Comparison of ENCODE assay signal across 8 cellular contexts in the genomic region with DNA sequence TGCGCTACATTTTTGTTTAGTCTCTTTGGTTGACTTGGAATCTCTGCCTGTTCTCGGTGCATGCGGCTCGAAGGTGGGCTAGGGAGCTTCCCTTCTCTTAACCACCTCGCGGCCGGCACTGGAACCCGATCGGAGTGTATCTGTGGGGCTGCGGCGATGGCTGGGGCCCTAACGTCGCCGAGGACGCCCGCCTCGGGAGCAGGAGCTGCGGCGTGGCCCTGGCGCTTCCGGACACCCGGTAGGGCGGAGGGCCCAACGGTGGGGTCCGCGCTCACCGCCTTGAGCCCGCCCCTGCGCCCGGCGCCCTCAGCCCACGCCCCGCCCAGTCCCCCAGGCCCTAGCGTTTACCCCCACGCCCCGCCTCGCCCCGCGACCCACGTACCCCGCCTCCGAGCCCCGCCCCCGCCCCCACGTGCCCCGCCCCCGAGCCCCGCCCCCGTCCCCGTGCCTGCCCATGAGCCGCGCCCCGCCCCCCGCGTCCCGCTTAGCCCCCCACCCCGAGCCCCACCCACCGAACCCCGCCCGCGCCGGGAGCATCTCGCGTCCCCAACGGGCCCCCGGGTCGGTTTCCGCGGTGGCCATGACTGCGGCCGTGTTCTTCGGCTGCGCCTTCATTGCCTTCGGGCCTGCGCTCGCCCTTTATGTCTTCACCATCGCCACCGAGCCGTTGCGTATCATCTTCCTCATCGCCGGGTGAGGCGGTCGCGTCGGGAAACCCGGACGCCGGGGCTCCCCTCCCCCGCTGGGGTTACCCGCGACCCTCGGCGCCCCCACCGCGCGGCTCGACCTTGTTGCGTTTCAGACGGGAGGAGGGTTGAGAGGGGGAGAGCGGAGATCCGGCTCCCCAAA. TPM values are rescaled to one million over a fixed set of nuclear protein-coding genes. Genes with fewer than 3 reads are reported as not detected.
DNase-seq lines count a peak whose midpoint lies in the region; TF ChIP-seq lines count a peak whose summit lies in the region.

Gene APH1B, plus strand, starts transcription at position 562 of the 849 bp plus-strand sequence. Its CDS starts 19 bp downstream, at position 581.

- H3K4me1 Mint-ChIP-seq in HFFc6 (ENCODE audit: low read depth): peaks cover 30% of the 10 kb centered on the region

- H3K4me3 Mint-ChIP-seq in HFFc6: peak within 1 kb of the TSS; percentile 88

- H3K27ac Mint-ChIP-seq in HFFc6: peak within 1 kb of the TSS; percentile 84

- no peaks in the 10 kb centered on the region for H3K27me3 ChIP-seq in sigmoid colon

- H3K4me3 ChIP-seq in sigmoid colon: peak within 1 kb of the TSS; percentile 81 to 97 (median 94)

- intact Hi-C loops in sigmoid colon (cut with DNase I): loop anchor here (1.0 to 10.0 kb wide), 4 partner anchors 86 to 320 kb away; partner anchors contain the start of genes FBXL22, LACTB and RPS27L

- H3K4me1 ChIP-seq in sigmoid colon: peaks cover 0 to 14% (median 6%) of the 10 kb centered on the region in 4 donors

- H3K27ac ChIP-seq in sigmoid colon: peak within 1 kb of the TSS; percentile 83 to 90 (median 90)

- CTCF ChIA-PET in GM10248 (lab: Yijun Ruan, JAX): interaction anchor here (0.6 to 1.4 kb wide), 2 partner anchors 21 to 86 kb away, joined by 3 read pairs; no protein-coding TSS in a partner anchor

- 1% methylated on average over 95 to 102 of the region's 102 CpGs for WGBS in sigmoid colon, 2 donors

- TF ChIP-seq EP300 in sigmoid colon (IDR thresholded peaks at IDR 0.05): no peak

- peak; percentile 89 for DNase-seq in GM10248 (ENCODE audit: extremely low spot score)
- DNase-seq in HFFc6: peak; percentile 38
- peak; percentile 34 for DNase-seq in NCI-H128 (lab: John Stamatoyannopoulos, UW; ENCODE audit: unreplicated experiment)
- peak; percentile 59 for DNase-seq in T1000 (lab: John Stamatoyannopoulos, UW)
- peak; percentile 86 for DNase-seq in astrocyte of the hippocampus (ENCODE audit: low read depth, low spot score)
- peak; percentile 39 to 94 (median 76) for DNase-seq in hypothalamus (lab: John Stamatoyannopoulos, UW)
- DNase-seq in sigmoid colon: peak; percentile 91
- no peak for DNase-seq in cortex of kidney (lab: John Stamatoyannopoulos, UW)

- no peaks in the 10 kb centered on the region for H3K9me3 Mint-ChIP-seq in HFFc6

- peaks cover 18% of the 10 kb centered on the region for H3K36me3 Mint-ChIP-seq in HFFc6 (ENCODE audit: low read depth)

- TF ChIP-seq CTCF in GM10248 (IDR thresholded peaks at IDR 0.05; ENCODE audit: control extremely low read depth, extremely low read depth, low read depth, missing control alignments) (no peak), HFFc6 (IDR thresholded peaks at IDR 0.05) (peak; percentile 20; the same call in 1 of the 2 replicates), sigmoid colon (IDR thresholded peaks at IDR 0.05) (no peak)

- H3K36me3 ChIP-seq in sigmoid colon: peaks cover 0 to 11% (median 0%) of the 10 kb centered on the region in 4 donors

- TF ChIP-seq POLR2A in sigmoid colon (IDR thresholded peaks at IDR 0.05): peak in 1 of 2 donors; percentile 19

- H3K9me3 ChIP-seq in sigmoid colon: no peaks in the 10 kb centered on the region

- POLR2A ChIA-PET in GM10248 (lab: Yijun Ruan, JAX): no interaction called here

- H3K27me3 Mint-ChIP-seq in HFFc6 (ENCODE audit: insufficient read depth): no peaks in the 10 kb centered on the region

RNA-seq across cellular contexts. Expression of gene APH1B, which starts in this region (rescaled TPM):
- total RNA-seq in HFFc6 (2021; fragmentation: NEBNext Ultra II Directional; extraction: Animal tissue kit (Norgen Biotek cat#: 25700)): 10 to 100 TPM; 23.7 to 38.7 (median 33.6) TPM
- total RNA-seq in sigmoid colon: 10 to 100 TPM in 2 of 4 donors, 1 to 10 TPM in 2; 7.9 to 11.0 (median 9.9) TPM
- 1 to 10 TPM; 1.8 to 6.9 (median 5.9) TPM for polyA plus RNA-seq in sigmoid colon
